In the genomic region with DNA sequence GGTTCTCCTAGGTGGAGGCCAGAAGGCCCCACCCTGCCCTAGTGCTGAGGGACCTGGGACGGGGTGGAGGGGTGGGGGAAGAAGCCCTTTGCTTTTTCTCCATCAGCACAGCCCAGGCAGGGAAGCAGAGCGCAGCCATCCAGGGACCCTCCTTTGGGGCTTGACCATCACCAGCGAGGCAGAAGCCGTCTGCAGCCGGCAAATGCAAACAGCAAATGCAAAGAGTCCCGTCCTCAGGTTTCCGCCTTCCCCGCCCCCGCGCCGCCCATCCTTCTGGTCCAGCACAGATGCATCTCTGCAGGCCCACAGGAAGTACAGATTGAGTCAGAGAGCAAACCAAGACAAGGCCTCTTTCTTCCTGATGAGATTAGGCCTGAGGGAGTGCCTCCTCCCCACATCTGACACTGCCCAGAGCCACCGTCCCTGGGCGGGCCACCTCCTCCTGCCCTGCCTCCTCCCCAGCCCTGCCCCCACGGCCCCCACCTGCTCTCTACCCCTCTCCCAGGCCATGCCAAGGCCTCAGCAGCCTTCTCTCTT, we compare ENCODE assay signal across 8 cellular contexts. TPM values are rescaled to one million over a fixed set of nuclear protein-coding genes. Genes with fewer than 3 reads are reported as not detected.
A peak's percentile ranks its signal among the peaks of the same experiment; 100 is the strongest.
DNase-seq lines count a peak whose midpoint lies in the region; FAIRE-seq lines count a peak whose summit lies in the region.

No MANE protein-coding gene starts in this region.

- DNase-seq in GM18507 (ENCODE audit: extremely low spot score, insufficient read length, low read depth) (peak; percentile 91), GM23248 (peak; percentile 42), Karpas-422 (peak; percentile 91), H4 (ENCODE audit: low spot score) (no peak), DMS53 (lab: John Stamatoyannopoulos, UW) (no peak)
- DNase-seq in activated T-cell treated with anti-CD3 and anti-CD28 coated beads, Interleukin-2, amount 50 U/mL, for 24 hours, result peak; percentile 56

- H3K27me3 ChIP-seq in GM23248 (replicated peaks; ENCODE audit: insufficient read depth) (no peaks in the 10 kb centered on the region), Karpas-422 (ENCODE audit: low read length) (no peaks in the 10 kb centered on the region), iPS-20b (ENCODE audit: insufficient read depth, low read length) (no peaks in the 10 kb centered on the region)

- H3K79me2 ChIP-seq in GM23248 (ENCODE audit: insufficient read depth) (no peaks in the 10 kb centered on the region), Karpas-422 (ENCODE audit: low read length) (no peaks in the 10 kb centered on the region)

- H3K27ac ChIP-seq in GM23248 (no peak overlapping the region), Karpas-422 (ENCODE audit: low read length) (peak overlapping the region; percentile 83), iPS-20b (ENCODE audit: low read length) (no peak overlapping the region), urinary bladder (ENCODE audit: low read depth) (peak overlapping the region; percentile 65)

- H3K4me1 Mint-ChIP-seq in activated T-cell treated with anti-CD3 and anti-CD28 coated beads, Interleukin-2, amount 50 U/mL, for 24 hours (ENCODE audit: low read depth), result peaks cover 52% of the 10 kb centered on the region

- H3K4me1 ChIP-seq in GM23248 (ENCODE audit: insufficient read depth) (0 out of 2 replicates have a peak, but pooled peaks cover 6% of the 10 kb centered on the region), Karpas-422 (ENCODE audit: low read length) (peaks cover 38% of the 10 kb centered on the region), iPS-20b (ENCODE audit: insufficient read depth, low read length) (peaks cover 18% of the 10 kb centered on the region; the same call in 1 of the 2 replicates), urinary bladder (ENCODE audit: insufficient read depth) (no peaks in the 10 kb centered on the region)

- H2AFZ ChIP-seq in GM23248 (no peak overlapping the region; the same call in 1 of the 2 replicates), Karpas-422 (ENCODE audit: low read length) (peak overlapping the region; percentile 89)

- no peak overlapping the region for H3K4me3 Mint-ChIP-seq in activated T-cell treated with anti-CD3 and anti-CD28 coated beads, Interleukin-2, amount 50 U/mL, for 24 hours

- in situ Hi-C loops in GM23248 (cut with MboI), result no loop called here

- H3F3A ChIP-seq in GM23248 (ENCODE audit: insufficient read depth), result no peaks in the 10 kb centered on the region

- peak; percentile 92 for FAIRE-seq in GM18507 (lab: Jason Lieb, UNC)

- no peaks in the 10 kb centered on the region for H4K20me1 ChIP-seq in GM23248 (ENCODE audit: insufficient read depth)
- H4K20me1 ChIP-seq in Karpas-422 (ENCODE audit: insufficient read depth, low read depth, low read length), result no peaks in the 10 kb centered on the region

- no peaks in the 10 kb centered on the region for H3K27me3 Mint-ChIP-seq in activated T-cell treated with anti-CD3 and anti-CD28 coated beads, Interleukin-2, amount 50 U/mL, for 24 hours

- WGBS in GM23248 (ENCODE audit: low coverage in 1 of 2, low lambda C conversion rate in 2 of 2, missing lambda C conversion rate in 2 of 2), 2 experiments, result 45 to 49% methylated on average over 11 to 14 of the region's 14 CpGs
- 33% methylated on average over 14 of the region's 14 CpGs for WGBS in urinary bladder

- H3K9me3 ChIP-seq in GM23248 (ENCODE audit: low read depth), result no peaks in the 10 kb centered on the region
- no peaks in the 10 kb centered on the region for H3K9me3 ChIP-seq in Karpas-422 (ENCODE audit: low read length)
- H3K9me3 ChIP-seq in iPS-20b (ENCODE audit: insufficient read depth, low read depth, low read length), result no peaks in the 10 kb centered on the region

- H3K36me3 Mint-ChIP-seq in activated T-cell treated with anti-CD3 and anti-CD28 coated beads, Interleukin-2, amount 50 U/mL, for 24 hours (ENCODE audit: low read depth), result no peaks in the 10 kb centered on the region

- H3K9ac ChIP-seq in GM23248 (no peak overlapping the region), Karpas-422 (ENCODE audit: low read length) (peak overlapping the region; percentile 73), iPS-20b (ENCODE audit: low read depth, low read length) (peak overlapping the region; percentile 20; the same call in 1 of the 2 replicates)

- no peaks in the 10 kb centered on the region for H3K9me3 Mint-ChIP-seq in activated T-cell treated with anti-CD3 and anti-CD28 coated beads, Interleukin-2, amount 50 U/mL, for 24 hours

- H3K4me2 ChIP-seq in GM23248 (ENCODE audit: unreplicated experiment) (no peak overlapping the region), Karpas-422 (ENCODE audit: low read depth, low read length, poor library complexity, severe bottlenecking) (peak overlapping the region; percentile 85)

- peak overlapping the region; percentile 23 for H3K27ac Mint-ChIP-seq in activated T-cell treated with anti-CD3 and anti-CD28 coated beads, Interleukin-2, amount 50 U/mL, for 24 hours

- H3K4me3 ChIP-seq in GM23248 (no peak overlapping the region), Karpas-422 (ENCODE audit: low read length) (peak overlapping the region; percentile 62), iPS-20b (ENCODE audit: low read length) (no peak overlapping the region), urinary bladder (ENCODE audit: low read depth, low read length) (no peak overlapping the region)

- H3K9me2 ChIP-seq in GM23248 (ENCODE audit: insufficient read depth) (no peaks in the 10 kb centered on the region), Karpas-422 (replicated peaks; ENCODE audit: insufficient read depth, low read length) (no peaks in the 10 kb centered on the region)

- no peaks in the 10 kb centered on the region for H3K36me3 ChIP-seq in GM23248 (ENCODE audit: low read depth)
- H3K36me3 ChIP-seq in Karpas-422 (ENCODE audit: insufficient read depth, low read length), result no peaks in the 10 kb centered on the region
- no peaks in the 10 kb centered on the region for H3K36me3 ChIP-seq in iPS-20b (ENCODE audit: insufficient read depth, low read depth, low read length)
- no peaks in the 10 kb centered on the region for H3K36me3 ChIP-seq in urinary bladder (ENCODE audit: insufficient read depth)

RNA-seq across cellular contexts. Expression of gene CORO2A, which starts 23.4 kb away (rescaled TPM):
- total RNA-seq in GM23248 (2014; rRNA removed; shearing (Covaris generic)), result 0.86 and 1.5 TPM in 2 replicates
- polyA plus RNA-seq in GM23248 (2016; fragmentation: Nextera tagmentation; extraction: Ambion mirVana) (1.3 and 1.5 TPM in 2 replicates), urinary bladder (3.4 TPM)
- 1.7 and 2.5 TPM in 2 replicates for total RNA-seq in Karpas-422 (2014; rRNA removed; shearing (Covaris generic); ENCODE audit: low replicate concordance)
- 4.1 TPM for total RNA-seq in urinary bladder
- 2.1 and 3.0 TPM in 2 replicates for total RNA-seq in H4 (2014; rRNA removed; shearing (Covaris generic))

RNA-seq across cellular contexts. Expression of gene TRIM14, which starts 50.0 kb away (rescaled TPM):
- total RNA-seq in GM23248 (2014; rRNA removed; shearing (Covaris generic)), result 2.7 and 6.4 TPM in 2 replicates
- polyA plus RNA-seq in GM23248 (2016; fragmentation: Nextera tagmentation; extraction: Ambion mirVana) (7.8 and 8.0 TPM in 2 replicates), urinary bladder (8.5 TPM)
- total RNA-seq in Karpas-422 (2014; rRNA removed; shearing (Covaris generic); ENCODE audit: low replicate concordance), result 17.5 and 18.3 TPM in 2 replicates
- 4.2 TPM for total RNA-seq in urinary bladder
- total RNA-seq in H4 (2014; rRNA removed; shearing (Covaris generic)), result 17.8 and 18.9 TPM in 2 replicates

Comparison
In these comparisons a context has a peak if more than half of its experiments do, and no peak if none do; other contexts are left out.
1. DNase-seq: peak in GM18507 (single experiment), GM23248 (single experiment), Karpas-422 (single experiment) and activated T-cell treated with anti-CD3 and anti-CD28 coated beads, Interleukin-2, amount 50 U/mL, for 24 hours (single experiment); none in H4 (single experiment) and DMS53 (single experiment).
2. H3K27ac ChIP-seq: peak in Karpas-422 (single experiment) and urinary bladder (single experiment); none in GM23248 (single experiment) and iPS-20b (single experiment).